29 cellular contexts compared by ENCODE assay signal in the genomic region with DNA sequence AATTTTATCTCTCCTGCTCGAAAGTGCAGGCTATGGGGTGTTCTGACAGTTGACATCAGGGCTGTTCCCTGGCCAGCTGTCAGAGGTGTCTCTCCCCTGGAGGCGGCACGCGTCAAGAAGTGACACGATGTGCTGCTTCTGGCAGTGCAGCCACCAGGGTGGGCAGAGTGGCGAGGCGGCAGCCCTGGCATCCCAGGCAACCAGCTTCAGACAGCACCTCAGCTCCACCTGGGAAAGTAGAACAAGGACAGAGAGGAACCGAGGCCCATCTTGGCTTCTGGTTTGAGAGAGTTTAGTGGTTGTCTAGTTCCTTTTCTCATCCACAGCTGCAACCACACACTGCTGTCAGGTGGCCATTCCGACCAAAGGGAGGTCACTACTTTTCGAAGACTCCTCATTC.
DNase-seq lines count a peak whose midpoint lies in the region; ATAC-seq and TF ChIP-seq lines count a peak whose summit lies in the region.
"Had no signal": no experiment of that assay in that cellular context is flagged by ENCODE, and none has a peak within 500 bp of the region (broad histone marks: within the 10 kb centered on the region; RNA-seq: fewer than 3 reads in every experiment).

No MANE protein-coding gene starts in this region.

- no peaks in the 10 kb centered on the region for H3K27me3 ChIP-seq in left ventricle myocardium inferior (ENCODE audit: low read depth)
- H3K27me3 ChIP-seq: body of pancreas, hepatocyte, ovary, right lobe of liver, SJSA1, uterus had no signal

- H3K4me3 ChIP-seq in GM12865 (ENCODE audit: low read depth, low read length): no peak overlapping the region
- no peak overlapping the region for H3K4me3 ChIP-seq in left ventricle myocardium inferior
- H3K4me3 ChIP-seq: body of pancreas, hepatocyte, K562, ovary, right lobe of liver, SJSA1, thoracic aorta, uterus had no signal

- DNase-seq in GM12865 (ENCODE audit: low read depth): peak; percentile 50
- DNase-seq in NCI-H524 treated with DMSO at 0.1 percent for 48 hours (lab: John Stamatoyannopoulos, UW): peak; percentile 19
- peak; percentile 51 for DNase-seq in left ventricle myocardium inferior
- DNase-seq in stimulated activated naive CD8-positive, alpha-beta T cell treated with anti-CD3 and anti-CD28 coated beads, Interleukin-15, Interleukin-2, amounts not matched to agents 100 U/mL and 50 U/mL, for 24 hours: no peak
- DNase-seq in NCI-H187 (lab: John Stamatoyannopoulos, UW): no peak
- DNase-seq: ACHN; activated CD8-positive, alpha-beta memory T cell treated with anti-CD3 and anti-CD28 coated beads for 24 hours; activated gamma-delta T cell treated with Interleukin-2 at 50 U/mL for 16 hours; activated T-cell treated with anti-CD3 and anti-CD28 coated beads, Interleukin-2, amount 50 U/mL, for 1 hour; body of pancreas; foreskin keratinocyte; midbrain; NCI-H1694; NCI-H774; ovary; right lobe of liver; stimulated activated CD4-positive, alpha-beta T cell treated with anti-CD3 and anti-CD28 coated beads, Interleukin-12 subunit alpha, Interleukin-12 subunit beta, amount 100 ng/mL, for 4 hours; stimulated activated CD4-positive, alpha-beta T cell treated with anti-CD3 and anti-CD28 coated beads, Interleukin-4, amount 100 ng/mL, for 24 hours; stimulated activated naive CD4-positive, alpha-beta T cell; uterus had no signal

- TF ChIP-seq CTCF in GM12865 (IDR thresholded peaks at IDR 0.05; ENCODE audit: insufficient read depth, low read depth, low read length, missing control alignments) (no peak), left ventricle myocardium inferior (IDR thresholded peaks at IDR 0.05; ENCODE audit: borderline replicate concordance) (peak; percentile 30)

- H3K9me3 ChIP-seq in left ventricle myocardium inferior (replicated peaks): no peaks in the 10 kb centered on the region
- H3K9me3 ChIP-seq: body of pancreas, ovary, right lobe of liver, SJSA1, thoracic aorta, uterus had no signal

- H3K36me3 ChIP-seq in left ventricle myocardium inferior: no peaks in the 10 kb centered on the region
- H3K36me3 ChIP-seq: ovary, right lobe of liver, SJSA1, thoracic aorta, uterus had no signal

- ATAC-seq in HG02798 (IDR thresholded peaks at IDR 0.05; ENCODE audit: poor library complexity, unreplicated experiment): peak; percentile 44
- ATAC-seq in GM21619 (IDR thresholded peaks at IDR 0.05; ENCODE audit: unreplicated experiment): no peak
- ATAC-seq in GM19467 (IDR thresholded peaks at IDR 0.05; ENCODE audit: unreplicated experiment): no peak
- no peak for ATAC-seq in stimulated activated naive CD8-positive, alpha-beta T cell treated with anti-CD3 and anti-CD28 coated beads, Interleukin-15, Interleukin-2, amounts not matched to agents 100 U/mL and 50 U/mL, for 24 hours
- ATAC-seq: body of pancreas; foreskin keratinocyte; K562; left lobe of liver; natural killer cell treated with Interleukin-12 subunit alpha and Interleukin-12 subunit beta and Interleukin-15 and Interleukin-18, amount 100 ng/mL, for 72 hours; right lobe of liver had no signal

- H3K27ac ChIP-seq in left ventricle myocardium inferior (replicated peaks): no peak overlapping the region
- H3K27ac ChIP-seq: body of pancreas, foreskin keratinocyte, hepatocyte, ovary, right lobe of liver, SJSA1, thoracic aorta, uterus had no signal

- peaks cover 51% of the 10 kb centered on the region for H3K4me1 ChIP-seq in left ventricle myocardium inferior
- H3K4me1 ChIP-seq: foreskin keratinocyte, right lobe of liver, SJSA1, uterus had no signal

- intact Hi-C loops in left ventricle myocardium inferior (cut with micrococcal nuclease): no loop called here

Comparison
In these comparisons a context has a peak if more than half of its experiments do, and no peak if none do; other contexts are left out.
1. DNase-seq: peak in GM12865 (single experiment), NCI-H524 treated with DMSO at 0.1 percent for 48 hours (single experiment) and left ventricle myocardium inferior (single experiment); none in stimulated activated naive CD8-positive, alpha-beta T cell treated with anti-CD3 and anti-CD28 coated beads, Interleukin-15, Interleukin-2, amounts not matched to agents 100 U/mL and 50 U/mL, for 24 hours (single experiment) and NCI-H187 (0 of 2).